ENCODE assay signal across 8 cellular contexts in genomic region chr12:29519585-29520182, GRCh38. TPM values are rescaled to one million over a fixed set of nuclear protein-coding genes. Genes with fewer than 3 reads are reported as not detected.
A peak's percentile ranks its signal among the peaks of the same experiment; 100 is the strongest.
DNase-seq lines count a peak whose midpoint lies in the region; ATAC-seq and TF ChIP-seq lines count a peak whose summit lies in the region.

No MANE protein-coding gene starts in this region.

- intact Hi-C loops in mucosa of descending colon (cut with DNase I, micrococcal nuclease), result no loop called here

- H3K9me3 ChIP-seq in mucosa of descending colon, result no peaks in the 10 kb centered on the region

- peak; percentile 36 for TF ChIP-seq CTCF in HFF-Myc (IDR thresholded peaks at IDR 0.05; ENCODE audit: low read depth, low read length, missing control alignments)
- TF ChIP-seq CTCF in coronary artery (IDR thresholded peaks at IDR 0.05), result peak; percentile 53
- TF ChIP-seq CTCF in mucosa of descending colon (IDR thresholded peaks at IDR 0.05), result peak; percentile 24

- no peak overlapping the region for H3K27ac ChIP-seq in coronary artery

- H3K4me3 ChIP-seq in HFF-Myc (replicated peaks; ENCODE audit: low read depth, low read length) (no peak overlapping the region), coronary artery (no peak overlapping the region), mucosa of descending colon (no peak overlapping the region)

- ATAC-seq in mucosa of descending colon (no peak), GM18520 (IDR thresholded peaks at IDR 0.05; ENCODE audit: unreplicated experiment) (no peak)

- H3K36me3 ChIP-seq in mucosa of descending colon (ENCODE audit: low read depth), result no peaks in the 10 kb centered on the region

- DNase-seq in NCI-H748 (lab: John Stamatoyannopoulos, UW; ENCODE audit: unreplicated experiment), result peak; percentile 2
- no peak for DNase-seq in NCI-H748 treated with DMSO at 0.1 percent for 48 hours (lab: John Stamatoyannopoulos, UW)
- DNase-seq in HFF-Myc (ENCODE audit: extremely low read depth, low read depth), result no peak
- peak; percentile 73 for DNase-seq in OCI-M1 (lab: John Stamatoyannopoulos, UW)
- no peak for DNase-seq in coronary artery (ENCODE audit: low spot score)
- peak in 1 of 3 donors; percentile 58 for DNase-seq in mucosa of descending colon
- no peak for DNase-seq in GM19238 (ENCODE audit: insufficient read length, low spot score)

- no peaks in the 10 kb centered on the region for H3K4me1 ChIP-seq in mucosa of descending colon (ENCODE audit: low read depth)

RNA-seq across cellular contexts. Expression of gene OVCH1, which starts 22.2 kb away (rescaled TPM):
- under 1 TPM in 1 of 3 donors, not detected in 2; 0.70 TPM for total RNA-seq in mucosa of descending colon

Comparison
In these comparisons a context has a peak if more than half of its experiments do, and no peak if none do; other contexts are left out.
1. DNase-seq: peak in NCI-H748 (single experiment) and OCI-M1 (single experiment); none in NCI-H748 treated with DMSO at 0.1 percent for 48 hours (single experiment), HFF-Myc (single experiment), coronary artery (single experiment) and GM19238 (single experiment).
2. Peak in every context shown above with its lines, with median percentiles within 50 percentile points of each other: CTCF ChIP-seq.